Comparison of ENCODE assay signal across 1 cellular context in genomic region chr12:116636636-116637519, GRCh38.
A peak's percentile ranks its signal among the peaks of the same experiment; 100 is the strongest.
TF ChIP-seq lines count a peak whose summit lies in the region.

No MANE protein-coding gene starts in this region.

TF ChIP-seq in HepG2, 621 proteins besides CTCF, POLR2A, EP300 and RAD21 (continued from another document):
- TF ChIP-seq PAXIP1 (CRISPR knock-in tag; conservative IDR thresholded peaks at IDR 0.05) (peak; percentile 88), ASH2L (IDR thresholded peaks at IDR 0.05; ENCODE audit: insufficient read length, low read depth, low read length) (no peak), TEAD3 (CRISPR knock-in tag; optimal IDR thresholded peaks at IDR 0.05; ENCODE audit: borderline replicate concordance) (peak; percentile 52), KDM1A (CRISPR knock-in tag; IDR thresholded peaks at IDR 0.05) (0 out of 2 replicates have a peak, but pooled peaks have one; percentile 15), NFIC (IDR thresholded peaks at IDR 0.05; ENCODE audit: low read length) (peak; percentile 93), SP5 (CRISPR knock-in tag; IDR thresholded peaks at IDR 0.05; ENCODE audit: borderline replicate concordance, low read depth) (peak; percentile 74), ARHGAP35 (CRISPR knock-in tag; IDR thresholded peaks at IDR 0.05; ENCODE audit: borderline replicate concordance) (no peak), MAFF (IDR thresholded peaks at IDR 0.05; ENCODE audit: low read depth, low read length) (no peak), SMYD3 (CRISPR knock-in tag; IDR thresholded peaks at IDR 0.05) (peak; percentile 73; the same call in 1 of the 2 replicates), ZFP41 (CRISPR knock-in tag; IDR thresholded peaks at IDR 0.05; ENCODE audit: borderline replicate concordance) (no peak), PHF21A (CRISPR knock-in tag; IDR thresholded peaks at IDR 0.05) (peak; percentile 51; the same call in 1 of the 2 replicates), NFKBIZ (CRISPR knock-in tag; IDR thresholded peaks at IDR 0.05) (0 out of 2 replicates have a peak, but pooled peaks have one; percentile 60), THAP11 (CRISPR knock-in tag; IDR thresholded peaks at IDR 0.05) (peak; percentile 55; the same call in 1 of the 2 replicates), ZNF501 (CRISPR knock-in tag; IDR thresholded peaks at IDR 0.05) (no peak), GFI1 (CRISPR knock-in tag; IDR thresholded peaks at IDR 0.05; ENCODE audit: borderline replicate concordance) (peak; percentile 85), FOXC1 (CRISPR knock-in tag; IDR thresholded peaks at IDR 0.05; ENCODE audit: borderline replicate concordance) (no peak), FOXA3 (CRISPR knock-in tag; IDR thresholded peaks at IDR 0.05) (peak; percentile 99), HOMEZ (CRISPR knock-in tag; IDR thresholded peaks at IDR 0.05; ENCODE audit: low read depth) (peak; percentile 49; the same call in 1 of the 2 replicates), MTF2 (CRISPR knock-in tag; IDR thresholded peaks at IDR 0.05; ENCODE audit: borderline replicate concordance) (no peak), ZNF770 (CRISPR knock-in tag; IDR thresholded peaks at IDR 0.05) (no peak), KDM2A (CRISPR knock-in tag; IDR thresholded peaks at IDR 0.05; ENCODE audit: borderline replicate concordance, low read depth) (no peak), TP53 (CRISPR knock-in tag; conservative IDR thresholded peaks at IDR 0.05) (no peak), ELF3 (CRISPR knock-in tag; IDR thresholded peaks at IDR 0.05) (peak; percentile 51), HCFC1 (IDR thresholded peaks at IDR 0.05; ENCODE audit: low read depth, low read length) (no peak), ZMYM2 (CRISPR knock-in tag; IDR thresholded peaks at IDR 0.05) (no peak), BCL6 (CRISPR knock-in tag; IDR thresholded peaks at IDR 0.05) (peak; percentile 97), RARG (CRISPR knock-in tag; IDR thresholded peaks at IDR 0.05; ENCODE audit: low read depth) (no peak), MBD4 (IDR thresholded peaks at IDR 0.05; ENCODE audit: borderline replicate concordance, low read length) (peak; percentile 92; the same call in 1 of the 2 replicates), CREM (IDR thresholded peaks at IDR 0.05) (peak; percentile 77), CREM (CRISPR knock-in tag; IDR thresholded peaks at IDR 0.05) (no peak), MXD4 (CRISPR knock-in tag; IDR thresholded peaks at IDR 0.05) (no peak)
